ENCODE assay signal across 8 cellular contexts in genomic region chr11:62881579-62882427, GRCh38. TPM values are rescaled to one million over a fixed set of nuclear protein-coding genes. Genes with fewer than 3 reads are reported as not detected.
A peak's percentile ranks its signal among the peaks of the same experiment; 100 is the strongest.
DNase-seq lines count a peak whose midpoint lies in the region; ATAC-seq and TF ChIP-seq lines count a peak whose summit lies in the region.

No MANE protein-coding gene starts in this region.

- H3K36me3 ChIP-seq in DOHH2 (ENCODE audit: control insufficient read depth, low read length) (peaks cover 85% of the 10 kb centered on the region), SJCRH30 (peaks cover 61% of the 10 kb centered on the region), thoracic aorta (peaks cover 42% of the 10 kb centered on the region)

- H4K20me1 ChIP-seq in DOHH2 (ENCODE audit: control insufficient read depth, insufficient read depth, low read depth, low read length), result peaks cover 11% of the 10 kb centered on the region

- H3K4me3 Mint-ChIP-seq in activated naive CD4-positive, alpha-beta T cell treated with anti-CD3 and anti-CD28 coated beads for 36 hours, result peak overlapping the region; percentile 100
- H3K4me3 Mint-ChIP-seq in osteocyte (ENCODE audit: unreplicated experiment), result peak overlapping the region; percentile 100

- H3K27ac ChIP-seq in DOHH2 (ENCODE audit: low read depth, low read length), result peak overlapping the region; percentile 69
- peak overlapping the region; percentile 91 for H3K27ac ChIP-seq in SJCRH30
- H3K27ac ChIP-seq in thoracic aorta, result peak overlapping the region; percentile 93 to 98

- in situ Hi-C loops in KBM-7 (cut with MboI; ENCODE audit: low pct_unique_long_range_greater_than_20kb, low sequenced_read_pairs), result no loop called here

- TF ChIP-seq CTCF in DOHH2 (IDR thresholded peaks at IDR 0.05; ENCODE audit: low read depth, low read length, poor library complexity, severe bottlenecking) (no peak), osteocyte (IDR thresholded peaks at IDR 0.05) (no peak), thoracic aorta (IDR thresholded peaks at IDR 0.05) (no peak)

- H3K27me3 ChIP-seq in DOHH2 (ENCODE audit: control insufficient read depth, low read length), result no peaks in the 10 kb centered on the region
- no peaks in the 10 kb centered on the region for H3K27me3 ChIP-seq in SJCRH30
- no peaks in the 10 kb centered on the region for H3K27me3 ChIP-seq in thoracic aorta (replicated peaks; ENCODE audit: insufficient read depth)

- H3K4me1 ChIP-seq in DOHH2 (ENCODE audit: control insufficient read depth, low read length) (peaks cover 30% of the 10 kb centered on the region), SJCRH30 (peaks cover 20% of the 10 kb centered on the region), thoracic aorta (ENCODE audit: control insufficient read depth in 1 of 2, low read depth in 2 of 2) (peaks cover 31 to 61% of the 10 kb centered on the region in 2 donors)

- H3K9me3 Mint-ChIP-seq in activated naive CD4-positive, alpha-beta T cell treated with anti-CD3 and anti-CD28 coated beads for 36 hours, result no peaks in the 10 kb centered on the region
- no peaks in the 10 kb centered on the region for H3K9me3 Mint-ChIP-seq in osteocyte (ENCODE audit: unreplicated experiment)

- no peaks in the 10 kb centered on the region for H3K9me2 ChIP-seq in DOHH2 (replicated peaks; ENCODE audit: control insufficient read depth, low read length)

- peak; percentile 97 for DNase-seq in KBM-7
- peak; percentile 88 to 90 for DNase-seq in SJCRH30
- peak; percentile 99 for DNase-seq in activated naive CD4-positive, alpha-beta T cell treated with anti-CD3 and anti-CD28 coated beads for 36 hours
- peak; percentile 83 for DNase-seq in globus pallidus (ENCODE audit: low spot score)
- peak; percentile 98 for DNase-seq in osteocyte (ENCODE audit: extremely low spot score, unreplicated experiment)
- peak; percentile 89 for DNase-seq in thoracic aorta (ENCODE audit: low spot score)

- CTCF ChIA-PET in activated naive CD4-positive, alpha-beta T cell treated with anti-CD3 and anti-CD28 coated beads for 36 hours (lab: Charles Lee), result interaction anchor here (0.6 to 1.7 kb wide), 11 partner anchors 24 to 260 kb away, joined by 3 to 10 read pairs (median 4); partner anchors contain the start of genes HNRNPUL2 and NXF1

- H3K27me3 Mint-ChIP-seq in activated naive CD4-positive, alpha-beta T cell treated with anti-CD3 and anti-CD28 coated beads for 36 hours (ENCODE audit: low read depth), result no peaks in the 10 kb centered on the region
- H3K27me3 Mint-ChIP-seq in osteocyte (ENCODE audit: unreplicated experiment), result no peaks in the 10 kb centered on the region

- peak; percentile 38 for ATAC-seq in GM21717 (IDR thresholded peaks at IDR 0.05; ENCODE audit: unreplicated experiment)
- ATAC-seq in thoracic aorta (ENCODE audit: insufficient number of reproducible peaks, low FRiP score, low read depth), result peak; percentile 71

- intact Hi-C loops in activated naive CD4-positive, alpha-beta T cell treated with anti-CD3 and anti-CD28 coated beads for 36 hours (cut with micrococcal nuclease), result loop anchor here (1.0 to 2.0 kb wide), 9 partner anchors 26 to 281 kb away; partner anchors contain the start of genes HNRNPUL2, MTA2, POLR2G and STX5

- peak overlapping the region; percentile 99 for H3K4me2 ChIP-seq in DOHH2 (ENCODE audit: low read length)

- peaks cover 73% of the 10 kb centered on the region for H3K36me3 Mint-ChIP-seq in activated naive CD4-positive, alpha-beta T cell treated with anti-CD3 and anti-CD28 coated beads for 36 hours (ENCODE audit: low read depth)
- peaks cover 42% of the 10 kb centered on the region for H3K36me3 Mint-ChIP-seq in osteocyte (ENCODE audit: unreplicated experiment)

- peaks cover 49% of the 10 kb centered on the region for H3K4me1 Mint-ChIP-seq in activated naive CD4-positive, alpha-beta T cell treated with anti-CD3 and anti-CD28 coated beads for 36 hours (ENCODE audit: low read depth)
- peaks cover 50% of the 10 kb centered on the region for H3K4me1 Mint-ChIP-seq in osteocyte (ENCODE audit: unreplicated experiment)

- peak overlapping the region; percentile 100 for H3K27ac Mint-ChIP-seq in activated naive CD4-positive, alpha-beta T cell treated with anti-CD3 and anti-CD28 coated beads for 36 hours
- peak overlapping the region; percentile 100 for H3K27ac Mint-ChIP-seq in osteocyte (ENCODE audit: unreplicated experiment)

- peak overlapping the region; percentile 92 for H3K4me3 ChIP-seq in DOHH2 (ENCODE audit: low read length)
- H3K4me3 ChIP-seq in SJCRH30, result peak overlapping the region; percentile 96
- peak overlapping the region; percentile 79 for H3K4me3 ChIP-seq in thoracic aorta

- H3F3A ChIP-seq in DOHH2 (ENCODE audit: control insufficient read depth, insufficient read depth), result peaks cover 27% of the 10 kb centered on the region

- H3K79me2 ChIP-seq in DOHH2 (ENCODE audit: control insufficient read depth, low read length), result peaks cover 78% of the 10 kb centered on the region

- H3K9me3 ChIP-seq in DOHH2 (ENCODE audit: control insufficient read depth, insufficient read depth, low read length) (no peaks in the 10 kb centered on the region), SJCRH30 (replicated peaks) (no peaks in the 10 kb centered on the region), thoracic aorta (no peaks in the 10 kb centered on the region)

RNA-seq across cellular contexts. Expression of gene SLC3A2, which starts 1.1 kb away (rescaled TPM):
- total RNA-seq in SJCRH30 (2014; rRNA removed; shearing (Covaris generic)), result 106 and 109 TPM in 2 replicates
- 100 to 1,000 TPM; 419 to 472 TPM for total RNA-seq in activated naive CD4-positive, alpha-beta T cell treated with anti-CD3 and anti-CD28 coated beads for 36 hours
- total RNA-seq in osteocyte (326 and 362 TPM in 2 replicates), thoracic aorta (100 to 1,000 TPM; 138 to 739 TPM)

RNA-seq across cellular contexts. Expression of gene CHRM1, which starts 39.4 kb away (rescaled TPM):
- total RNA-seq in SJCRH30 (2014; rRNA removed; shearing (Covaris generic)), result not detected in 2 replicates
- not detected for total RNA-seq in activated naive CD4-positive, alpha-beta T cell treated with anti-CD3 and anti-CD28 coated beads for 36 hours
- total RNA-seq in osteocyte (0.27 and 0.31 TPM in 2 replicates), thoracic aorta (not detected)

RNA-seq across cellular contexts. Expression of gene WDR74, which starts 42.4 kb away (rescaled TPM):
- 46.7 and 50.4 TPM in 2 replicates for total RNA-seq in SJCRH30 (2014; rRNA removed; shearing (Covaris generic))
- 10 to 100 TPM; 74.4 to 78.7 TPM for total RNA-seq in activated naive CD4-positive, alpha-beta T cell treated with anti-CD3 and anti-CD28 coated beads for 36 hours
- total RNA-seq in osteocyte, result 40.5 and 42.1 TPM in 2 replicates
- total RNA-seq in thoracic aorta, result 10 to 100 TPM; 19.8 to 55.2 TPM

RNA-seq across cellular contexts. Expression of gene TEX54, which starts 49.2 kb away (rescaled TPM):
- not detected in 2 replicates for total RNA-seq in SJCRH30 (2014; rRNA removed; shearing (Covaris generic))
- total RNA-seq in activated naive CD4-positive, alpha-beta T cell treated with anti-CD3 and anti-CD28 coated beads for 36 hours, result not detected
- total RNA-seq in osteocyte (not detected in 2 replicates), thoracic aorta (not detected)

RNA-seq across cellular contexts. Expression of gene STX5, which starts 50.0 kb away (rescaled TPM):
- 22.7 and 27.5 TPM in 2 replicates for total RNA-seq in SJCRH30 (2014; rRNA removed; shearing (Covaris generic))
- 10 to 100 TPM; 22.7 to 23.0 TPM for total RNA-seq in activated naive CD4-positive, alpha-beta T cell treated with anti-CD3 and anti-CD28 coated beads for 36 hours
- total RNA-seq in osteocyte (65.3 and 71.0 TPM in 2 replicates), thoracic aorta (10 to 100 TPM; 32.0 to 46.8 TPM)

Comparison
In these comparisons a context has a peak if more than half of its experiments do, and no peak if none do; other contexts are left out.
1. Peak in every context shown above with its lines: DNase-seq, ATAC-seq, H3K4me3 ChIP-seq and H3K27ac ChIP-seq.